8 cellular contexts compared by ENCODE assay signal in genomic region chr2:193963472-193964119, GRCh38.
DNase-seq lines count a peak whose midpoint lies in the region; ATAC-seq, FAIRE-seq and TF ChIP-seq lines count a peak whose summit lies in the region.

No MANE protein-coding gene starts in this region.

- H2AFZ ChIP-seq in H1 (ENCODE audit: low read length) = no peak overlapping the region

- peaks cover 0 to 8% (median 0%) of the 10 kb centered on the region in 4 experiments; a peak in 1 of 7 replicates for H3K4me1 ChIP-seq in H1 (replicated peaks in 1 of 4; ENCODE audit: control insufficient read depth in 3 of 4, insufficient read depth in 4 of 4, low read length in 3 of 4)
- H3K4me1 ChIP-seq in aorta (ENCODE audit: control insufficient read depth in 1 of 2, insufficient read depth in 2 of 2, low read length in 2 of 2) = no peaks in the 10 kb centered on the region

- no peaks in the 10 kb centered on the region for H3K79me1 ChIP-seq in H1 (ENCODE audit: low read depth, low read length)

- no peak overlapping the region for H3K14ac ChIP-seq in H1 (ENCODE audit: insufficient read length)

- TF ChIP-seq RAD21 in H1 (IDR thresholded peaks at IDR 0.05 in 1 of 2, conservative IDR thresholded peaks at IDR 0.05 in 1 of 2; ENCODE audit: low read depth in 2 of 2, low read length in 2 of 2) = peak; percentile 75 to 77

- no peak overlapping the region for H3K9ac ChIP-seq in H1 (replicated peaks in 1 of 4; ENCODE audit: extremely low read depth in 1 of 4, low read depth in 3 of 4, low read length in 3 of 4)

- no peak overlapping the region for H4K5ac ChIP-seq in H1 (ENCODE audit: insufficient read length, low read depth, low read length)

- no peak overlapping the region for H2BK20ac ChIP-seq in H1 (ENCODE audit: low read length)

- no peak for TF ChIP-seq POLR2A in H54 (IDR thresholded peaks at IDR 0.05; ENCODE audit: low read depth, low read length)
- no peak for TF ChIP-seq POLR2A in H1 (IDR thresholded peaks at IDR 0.05; ENCODE audit: control extremely low read depth in 1 of 2, low read depth in 2 of 2, low read length in 2 of 2)

- no peak overlapping the region for H3K18ac ChIP-seq in H1 (ENCODE audit: extremely low read depth, low read length)

- H3K9me3 ChIP-seq in H1 (ENCODE audit: insufficient read depth in 2 of 2, low read depth in 1 of 2, low read length in 1 of 2) (no peaks in the 10 kb centered on the region), aorta (ENCODE audit: control insufficient read depth, low read length) (no peaks in the 10 kb centered on the region)

- CTCF ChIA-PET in H1 (lab: Charles Lee; ENCODE audit: partially characterized antibody) = interaction anchor here (0.7 to 2.0 kb wide), 16 partner anchors 9 to 1355 kb away, joined by 3 to 14 read pairs (median 5); no protein-coding TSS in a partner anchor

- H3K36me3 ChIP-seq in H1 (ENCODE audit: control insufficient read depth in 2 of 4, insufficient read depth in 4 of 4, low read length in 3 of 4) = no peaks in the 10 kb centered on the region
- H3K36me3 ChIP-seq in aorta (ENCODE audit: control insufficient read depth in 1 of 2, insufficient read depth in 2 of 2, low read length in 1 of 2) = no peaks in the 10 kb centered on the region

- H2BK15ac ChIP-seq in H1 (ENCODE audit: low read length) = no peak overlapping the region

- H2AK5ac ChIP-seq in H1 (ENCODE audit: low read depth, low read length) = no peak overlapping the region

- H3K23ac ChIP-seq in H1 (ENCODE audit: insufficient read length) = no peak overlapping the region

- H4K8ac ChIP-seq in H1 (ENCODE audit: extremely low read depth, insufficient read depth, low read length) = no peak overlapping the region

- H4K91ac ChIP-seq in H1 (replicated peaks; ENCODE audit: insufficient read length, low read length) = no peak overlapping the region

- no peak overlapping the region for H3K56ac ChIP-seq in H1 (replicated peaks; ENCODE audit: insufficient read length, low read depth, low read length)

- H3K4me2 ChIP-seq in H1 (ENCODE audit: insufficient read depth in 1 of 2, low read depth in 2 of 2, low read length in 2 of 2) = no peak overlapping the region

- no peaks in the 10 kb centered on the region for H4K20me1 ChIP-seq in H1 (replicated peaks in 1 of 2; ENCODE audit: control insufficient read depth in 1 of 2, insufficient read depth in 2 of 2, low read length in 2 of 2)

- H3K4me3 ChIP-seq in GM12865 (ENCODE audit: low read depth, low read length) (no peak overlapping the region), H1 (ENCODE audit: extremely low read depth in 1 of 4, insufficient read depth in 2 of 4, low read depth in 3 of 4, low read length in 4 of 4) (no peak overlapping the region), aorta (ENCODE audit: low read length in 2 of 2) (no peak overlapping the region)

- H3K79me2 ChIP-seq in H1 (ENCODE audit: control insufficient read depth in 1 of 2, insufficient read depth in 2 of 2, low read length in 2 of 2) = no peaks in the 10 kb centered on the region

- intact Hi-C loops in aorta (cut with DNase I) = no loop called here

- POLR2A ChIA-PET in H1 (lab: Charles Lee; ENCODE audit: partially characterized antibody) = no interaction called here

- TF ChIP-seq CTCF in GM12865 (IDR thresholded peaks at IDR 0.05; ENCODE audit: insufficient read depth, low read depth, low read length, missing control alignments) (peak; percentile 43), H1 (IDR thresholded peaks at IDR 0.05; ENCODE audit: control extremely low read depth in 1 of 3, insufficient read depth in 1 of 3, low read depth in 1 of 3, low read length in 3 of 3) (peak in 2 of 3 experiments; percentile 58 to 67; a peak in 3 of 4 replicates)

- no peak overlapping the region for H3K4ac ChIP-seq in H1 (replicated peaks; ENCODE audit: insufficient read length, low read depth, low read length)

- ATAC-seq in aorta (ENCODE audit: low FRiP score) = no peak

- no peak overlapping the region for H3K27ac ChIP-seq in H1 (ENCODE audit: low read depth, low read length)
- H3K27ac ChIP-seq in aorta (ENCODE audit: low read depth in 1 of 2, low read length in 2 of 2) = no peak overlapping the region

- peak; percentile 65 for FAIRE-seq in H54 (lab: Jason Lieb, UNC)
- FAIRE-seq in H1 (lab: Jason Lieb, UNC) = peak; percentile 92
- FAIRE-seq in urothelium cell line (lab: Jason Lieb, UNC) = no peak

- WGBS in H1 (ENCODE audit: extremely low coverage in 1 of 2, insufficient coverage in 1 of 2, insufficient read length in 1 of 2, insufficient replicate concordance in 2 of 2, low coverage in 1 of 2, low lambda C conversion rate in 2 of 2, missing lambda C conversion rate in 1 of 2), 2 experiments = 59% methylated on average over 4 of the region's 4 CpGs; no CpG with 5 or more reads in 1 of the 2 experiments
- 32 to 40% methylated on average over 4 of the region's 4 CpGs for WGBS in aorta, 2 donors

- H2BK12ac ChIP-seq in H1 (ENCODE audit: low read depth, low read length) = no peak overlapping the region

- H2BK5ac ChIP-seq in H1 (ENCODE audit: low read depth, low read length) = no peak overlapping the region

- H3K27me3 ChIP-seq in H1 (replicated peaks in 1 of 4; ENCODE audit: control insufficient read depth in 3 of 4, extremely low read depth in 1 of 4, insufficient read depth in 3 of 4, low read length in 3 of 4) = peaks cover 0 to 1% (median 0%) of the 10 kb centered on the region in 4 experiments; a peak in 1 of 7 replicates
- H3K27me3 ChIP-seq in aorta (ENCODE audit: control insufficient read depth in 1 of 2, insufficient read depth in 2 of 2, low read length in 1 of 2) = no peaks in the 10 kb centered on the region

- no peak for TF ChIP-seq EP300 in H1 (IDR thresholded peaks at IDR 0.05; ENCODE audit: borderline replicate concordance in 1 of 2, low read depth in 2 of 2, low read length in 2 of 2)

- no peaks in the 10 kb centered on the region for H3K23me2 ChIP-seq in H1 (ENCODE audit: low read depth, low read length)

- no peak overlapping the region for H2BK120ac ChIP-seq in H1 (replicated peaks; ENCODE audit: low read depth, low read length)

- DNase-seq in GM12865 (ENCODE audit: low read depth) = peak; percentile 21
- DNase-seq in H54 (ENCODE audit: insufficient read length, low spot score) = no peak
- peak; percentile 37 for DNase-seq in NCI-H2107 treated with DMSO at 0.1 percent for 48 hours (lab: John Stamatoyannopoulos, UW; ENCODE audit: unreplicated experiment)
- peak in 1 of 2 experiments; percentile 50 for DNase-seq in H1 (ENCODE audit: low read depth in 1 of 2, low spot score in 2 of 2)
- DNase-seq in urothelium cell line (ENCODE audit: low spot score) = peak; percentile 5
- no peak for DNase-seq in activated CD8-positive, alpha-beta memory T cell treated with anti-CD3 and anti-CD28 coated beads, Interleukin-2, amount 50 U/mL, for 48 hours
- DNase-seq in putamen (ENCODE audit: low spot score) = no peak
- no peak for DNase-seq in aorta

TF ChIP-seq in H1, 55 proteins besides CTCF, POLR2A, EP300 and RAD21:
- TF ChIP-seq EZH2 (IDR thresholded peaks at IDR 0.05; ENCODE audit: low read depth, low read length, severe bottlenecking) (no peak), CEBPB (IDR thresholded peaks at IDR 0.05; ENCODE audit: low read depth, low read length) (peak; percentile 87)

Comparison
In these comparisons a context has a peak if more than half of its experiments do, and no peak if none do; other contexts are left out.
1. DNase-seq: peak in GM12865 (single experiment), NCI-H2107 treated with DMSO at 0.1 percent for 48 hours (single experiment) and urothelium cell line (single experiment); none in H54 (single experiment), activated CD8-positive, alpha-beta memory T cell treated with anti-CD3 and anti-CD28 coated beads, Interleukin-2, amount 50 U/mL, for 48 hours (single experiment), putamen (single experiment) and aorta (0 of 2).